ENCODE assay signal across 24 cellular contexts in genomic region chr2:140359056-140359771, GRCh38.
"Had no signal": no experiment of that assay in that cellular context is flagged by ENCODE, and none has a peak within 500 bp of the region (broad histone marks: within the 10 kb centered on the region; RNA-seq: fewer than 3 reads in every experiment).

No MANE protein-coding gene starts in this region.

- H3K9me3 Mint-ChIP-seq: dendritic cell treated with granulocyte-macrophage colony-stimulating factor and Interleukin-4, amounts not matched to agents 40 ng/mL and 50 ng/mL, for 4 days; neural crest cell; stimulated activated naive B cell treated with anti-CD40 and anti-IgM and Interleukin-4, amounts not matched to agents 10 μg/mL and 1 μg/mL and 100 μg/mL, for 72 hours had no signal

- H3K36me3 ChIP-seq: esophagus muscularis mucosa, heart right ventricle, right atrium auricular region, sigmoid colon, tibial nerve had no signal

- H3K27me3 ChIP-seq: esophagus muscularis mucosa, heart right ventricle, right atrium auricular region, sigmoid colon, testis, tibial nerve had no signal

- H3K36me3 Mint-ChIP-seq: naive thymus-derived CD8-positive, alpha-beta T cell; stimulated activated naive B cell treated with anti-CD40 and anti-IgM and Interleukin-4, amounts not matched to agents 10 μg/mL and 1 μg/mL and 100 μg/mL, for 72 hours had no signal

- H3K4me3 ChIP-seq: esophagus muscularis mucosa, heart right ventricle, mucosa of descending colon, right atrium auricular region, sigmoid colon, skin epidermis, testis, tibial nerve had no signal

- H3K27ac ChIP-seq: epithelial cell of prostate, esophagus muscularis mucosa, heart right ventricle, right atrium auricular region, sigmoid colon, skin epidermis, testis, tibial nerve had no signal

- DNase-seq: effector memory CD8-positive, alpha-beta T cell; foreskin melanocyte; heart right ventricle; hypothalamus; islet precursor cell; mammary epithelial cell; mucosa of descending colon; naive thymus-derived CD8-positive, alpha-beta T cell; posterior cingulate gyrus; sigmoid colon; stimulated activated CD4-positive, alpha-beta T cell treated with anti-CD3 and anti-CD28 coated beads, Interleukin-2, amount 100 ng/mL, for 24 hours; stimulated activated CD4-positive, alpha-beta T cell treated with anti-CD3 and anti-CD28 coated beads, Interleukin-4, amount 100 ng/mL, for 4 hours; stimulated activated naive B cell treated with anti-CD40 and anti-IgM and Interleukin-4, amounts not matched to agents 10 μg/mL and 1 μg/mL and 100 μg/mL, for 72 hours; stimulated activated naive CD8-positive, alpha-beta T cell treated with anti-CD3 and anti-CD28 coated beads, Interleukin-15, amount 100 ng/mL, for 72 hours; testis had no signal

- ATAC-seq: effector memory CD8-positive, alpha-beta T cell; heart right ventricle; left lobe of liver; mucosa of descending colon; naive thymus-derived CD8-positive, alpha-beta T cell; stimulated activated naive B cell treated with anti-CD40 and anti-IgM and Interleukin-4, amounts not matched to agents 10 μg/mL and 1 μg/mL and 100 μg/mL, for 72 hours; stimulated activated naive CD8-positive, alpha-beta T cell treated with anti-CD3 and anti-CD28 coated beads, Interleukin-15, amount 100 ng/mL, for 72 hours had no signal

- H3K9me3 ChIP-seq: esophagus muscularis mucosa, heart right ventricle, mucosa of descending colon, right atrium auricular region, sigmoid colon, testis, tibial nerve had no signal

- H3K4me1 ChIP-seq: esophagus muscularis mucosa, heart right ventricle, right atrium auricular region, sigmoid colon, testis, tibial nerve had no signal

- FAIRE-seq: colon had no signal

- H3K27ac Mint-ChIP-seq: dendritic cell treated with granulocyte-macrophage colony-stimulating factor and Interleukin-4, amounts not matched to agents 40 ng/mL and 50 ng/mL, for 4 days; effector memory CD8-positive, alpha-beta T cell; naive thymus-derived CD8-positive, alpha-beta T cell; stimulated activated naive B cell treated with anti-CD40 and anti-IgM and Interleukin-4, amounts not matched to agents 10 μg/mL and 1 μg/mL and 100 μg/mL, for 72 hours; stimulated activated naive CD8-positive, alpha-beta T cell treated with anti-CD3 and anti-CD28 coated beads, Interleukin-15, amount 100 ng/mL, for 72 hours had no signal

- H3K4me3 Mint-ChIP-seq: dendritic cell treated with granulocyte-macrophage colony-stimulating factor and Interleukin-4, amounts not matched to agents 40 ng/mL and 50 ng/mL, for 4 days; effector memory CD8-positive, alpha-beta T cell; naive thymus-derived CD8-positive, alpha-beta T cell; neural crest cell; stimulated activated naive B cell treated with anti-CD40 and anti-IgM and Interleukin-4, amounts not matched to agents 10 μg/mL and 1 μg/mL and 100 μg/mL, for 72 hours; stimulated activated naive CD8-positive, alpha-beta T cell treated with anti-CD3 and anti-CD28 coated beads, Interleukin-15, amount 100 ng/mL, for 72 hours had no signal

- H3K27me3 Mint-ChIP-seq: dendritic cell treated with granulocyte-macrophage colony-stimulating factor and Interleukin-4, amounts not matched to agents 40 ng/mL and 50 ng/mL, for 4 days; effector memory CD8-positive, alpha-beta T cell; naive thymus-derived CD8-positive, alpha-beta T cell; stimulated activated naive B cell treated with anti-CD40 and anti-IgM and Interleukin-4, amounts not matched to agents 10 μg/mL and 1 μg/mL and 100 μg/mL, for 72 hours; stimulated activated naive CD8-positive, alpha-beta T cell treated with anti-CD3 and anti-CD28 coated beads, Interleukin-15, amount 100 ng/mL, for 72 hours had no signal

- H3K4me1 Mint-ChIP-seq: naive thymus-derived CD8-positive, alpha-beta T cell; stimulated activated naive B cell treated with anti-CD40 and anti-IgM and Interleukin-4, amounts not matched to agents 10 μg/mL and 1 μg/mL and 100 μg/mL, for 72 hours; stimulated activated naive CD8-positive, alpha-beta T cell treated with anti-CD3 and anti-CD28 coated beads, Interleukin-15, amount 100 ng/mL, for 72 hours had no signal
